ENCODE assay signal across 12 cellular contexts in genomic region chr11:23078289-23078971, GRCh38.
DNase-seq lines count a peak whose midpoint lies in the region; ATAC-seq and TF ChIP-seq lines count a peak whose summit lies in the region.
"Had no signal": no experiment of that assay in that cellular context is flagged by ENCODE, and none has a peak within 500 bp of the region (broad histone marks: within the 10 kb centered on the region; RNA-seq: fewer than 3 reads in every experiment).

No MANE protein-coding gene starts in this region.

- H3K27ac ChIP-seq in coronary artery, result no peak overlapping the region
- no peak overlapping the region for H3K27ac ChIP-seq in effector memory CD4-positive, alpha-beta T cell (ENCODE audit: insufficient read depth, low read length, poor library complexity, severe bottlenecking)
- H3K27ac ChIP-seq: A549 had no signal

- peaks cover 3% of the 10 kb centered on the region for H3K9me3 Mint-ChIP-seq in activated CD8-positive, alpha-beta memory T cell treated with anti-CD3 and anti-CD28 coated beads, Interleukin-2, amount 10 ng/mL, durations not matched to agents 7 days and 5 days (ENCODE audit: low read depth)
- H3K9me3 Mint-ChIP-seq: H9 had no signal

- H3K4me3 Mint-ChIP-seq in activated CD8-positive, alpha-beta memory T cell treated with anti-CD3 and anti-CD28 coated beads, Interleukin-2, amount 10 ng/mL, durations not matched to agents 7 days and 5 days, result no peak overlapping the region
- H3K4me3 Mint-ChIP-seq: H9 had no signal

- no peaks in the 10 kb centered on the region for H3K36me3 ChIP-seq in adipocyte (ENCODE audit: control insufficient read depth, insufficient read depth, low read length, severe bottlenecking)
- no peaks in the 10 kb centered on the region for H3K36me3 ChIP-seq in effector memory CD4-positive, alpha-beta T cell (ENCODE audit: control insufficient read depth, insufficient read depth, low read length)

- peak; percentile 65 for ATAC-seq in GM19463 (IDR thresholded peaks at IDR 0.05; ENCODE audit: unreplicated experiment)
- peak; percentile 74 for ATAC-seq in HG03064 (IDR thresholded peaks at IDR 0.05; ENCODE audit: low read depth, unreplicated experiment)
- no peak for ATAC-seq in activated CD8-positive, alpha-beta memory T cell treated with anti-CD3 and anti-CD28 coated beads, Interleukin-2, amount 10 ng/mL, durations not matched to agents 7 days and 5 days
- ATAC-seq: A549 had no signal

- POLR2A ChIA-PET in AG04449 (lab: Yijun Ruan, JAX), result no interaction called here

- H3K27me3 ChIP-seq in adipocyte (replicated peaks; ENCODE audit: control insufficient read depth, insufficient read depth, low read length), result no peaks in the 10 kb centered on the region
- H3K27me3 ChIP-seq in effector memory CD4-positive, alpha-beta T cell (replicated peaks; ENCODE audit: control insufficient read depth, insufficient read depth, low read length, poor library complexity, severe bottlenecking), result no peaks in the 10 kb centered on the region

- DNase-seq in AG04449 (ENCODE audit: low read depth, low spot score), result peak; percentile 21
- DNase-seq in adipocyte (ENCODE audit: low read depth), result peak; percentile 73
- DNase-seq in activated CD8-positive, alpha-beta memory T cell treated with anti-CD3 and anti-CD28 coated beads, Interleukin-2, amount 10 ng/mL, durations not matched to agents 7 days and 5 days, result no peak
- DNase-seq in coronary artery (ENCODE audit: low spot score), result no peak
- no peak for DNase-seq in DMS 273 (lab: John Stamatoyannopoulos, UW; ENCODE audit: unreplicated experiment)
- DNase-seq in effector memory CD4-positive, alpha-beta T cell, result no peak
- DNase-seq: H9, nucleus accumbens, OCI-M1 had no signal

- H3K9me3 ChIP-seq in adipocyte (ENCODE audit: control insufficient read depth, low read length), result no peaks in the 10 kb centered on the region
- no peaks in the 10 kb centered on the region for H3K9me3 ChIP-seq in effector memory CD4-positive, alpha-beta T cell (ENCODE audit: control insufficient read depth, low read length)
- H3K9me3 ChIP-seq: A549 had no signal

- no peak overlapping the region for H3K9ac ChIP-seq in adipocyte (ENCODE audit: low read length)

- no peak overlapping the region for H3K27ac Mint-ChIP-seq in activated CD8-positive, alpha-beta memory T cell treated with anti-CD3 and anti-CD28 coated beads, Interleukin-2, amount 10 ng/mL, durations not matched to agents 7 days and 5 days
- H3K27ac Mint-ChIP-seq: H9 had no signal

- no peaks in the 10 kb centered on the region for H3K4me1 Mint-ChIP-seq in activated CD8-positive, alpha-beta memory T cell treated with anti-CD3 and anti-CD28 coated beads, Interleukin-2, amount 10 ng/mL, durations not matched to agents 7 days and 5 days
- H3K4me1 Mint-ChIP-seq: H9 had no signal

- no peaks in the 10 kb centered on the region for H3K36me3 Mint-ChIP-seq in activated CD8-positive, alpha-beta memory T cell treated with anti-CD3 and anti-CD28 coated beads, Interleukin-2, amount 10 ng/mL, durations not matched to agents 7 days and 5 days

- 0 out of 2 replicates have a peak overlapping the region, but pooled peaks have one; percentile 15 for H3K4me3 ChIP-seq in AG04449 (ENCODE audit: low read depth, low read length)
- no peak overlapping the region for H3K4me3 ChIP-seq in adipocyte (ENCODE audit: low read length)
- no peak overlapping the region for H3K4me3 ChIP-seq in coronary artery
- no peak overlapping the region for H3K4me3 ChIP-seq in effector memory CD4-positive, alpha-beta T cell (ENCODE audit: insufficient read depth, low read depth, low read length, poor library complexity, severe bottlenecking)
- H3K4me3 ChIP-seq: A549 had no signal

- CTCF ChIA-PET in AG04449 (lab: Yijun Ruan, JAX), result interaction anchor here (1.1 kb wide), 1 partner anchor 57 kb away, joined by 3 read pairs; no protein-coding TSS in a partner anchor
- CTCF ChIA-PET in activated CD8-positive, alpha-beta memory T cell treated with anti-CD3 and anti-CD28 coated beads, Interleukin-2, amount 10 ng/mL, durations not matched to agents 7 days and 5 days (lab: Charles Lee), result no interaction called here

- H3K4me1 ChIP-seq in adipocyte (ENCODE audit: control insufficient read depth, insufficient read depth, low read length), result peaks cover 3% of the 10 kb centered on the region
- no peaks in the 10 kb centered on the region for H3K4me1 ChIP-seq in effector memory CD4-positive, alpha-beta T cell (ENCODE audit: control insufficient read depth, insufficient read depth, low read length, poor library complexity, severe bottlenecking)
- H3K4me1 ChIP-seq: A549 had no signal

- no peak for TF ChIP-seq CTCF in AG04449 (IDR thresholded peaks at IDR 0.05; ENCODE audit: insufficient read depth, low read length, missing control alignments)
- no peak for TF ChIP-seq CTCF in coronary artery (IDR thresholded peaks at IDR 0.05)

- H3K27me3 Mint-ChIP-seq in activated CD8-positive, alpha-beta memory T cell treated with anti-CD3 and anti-CD28 coated beads, Interleukin-2, amount 10 ng/mL, durations not matched to agents 7 days and 5 days, result no peaks in the 10 kb centered on the region

Comparison
In these comparisons a context has a peak if more than half of its experiments do, and no peak if none do; other contexts are left out.
1. DNase-seq: peak in AG04449 (single experiment) and adipocyte (single experiment); none in activated CD8-positive, alpha-beta memory T cell treated with anti-CD3 and anti-CD28 coated beads, Interleukin-2, amount 10 ng/mL, durations not matched to agents 7 days and 5 days (single experiment), coronary artery (single experiment), DMS 273 (single experiment) and effector memory CD4-positive, alpha-beta T cell (0 of 3).